In genomic region chr1:154863702-154864174, GRCh38 we compare ENCODE assay signal across 7 cellular contexts. TPM values are rescaled to one million over a fixed set of nuclear protein-coding genes. Genes with fewer than 3 reads are reported as not detected.
DNase-seq lines count a peak whose midpoint lies in the region; ATAC-seq and TF ChIP-seq lines count a peak whose summit lies in the region.

No MANE protein-coding gene starts in this region.

- H3K4me1 ChIP-seq in adrenal gland (replicated peaks in 1 of 2) (no peaks in the 10 kb centered on the region), right lobe of liver (peaks cover 0 to 4% (median 0%) of the 10 kb centered on the region in 4 donors)

- H3K27me3 ChIP-seq in H7 (ENCODE audit: control insufficient read depth, insufficient read depth, low read length) (peaks cover 24% of the 10 kb centered on the region), adrenal gland (no peaks in the 10 kb centered on the region), right lobe of liver (no peaks in the 10 kb centered on the region)

- TF ChIP-seq CTCF in GM10248 (IDR thresholded peaks at IDR 0.05; ENCODE audit: control extremely low read depth, extremely low read depth, low read depth, missing control alignments): peak; percentile 80
- TF ChIP-seq CTCF in adrenal gland (IDR thresholded peaks at IDR 0.05): peak; percentile 17 to 53 (median 38)
- peak in 3 of 4 donors; percentile 15 to 28 (median 22) for TF ChIP-seq CTCF in right lobe of liver (IDR thresholded peaks at IDR 0.05)

- DNase-seq in GM10248 (ENCODE audit: extremely low spot score) (peak; percentile 73), H7 (peak; percentile 88), NOMO-1 treated with DMSO at 0.1 percent for 48 hours (lab: John Stamatoyannopoulos, UW; ENCODE audit: unreplicated experiment) (peak; percentile 87), adrenal gland (peak in 2 of 7 donors; percentile 35 to 82), right lobe of liver (no peak), COR-L47 (lab: John Stamatoyannopoulos, UW) (no peak)

- POLR2A ChIA-PET in GM10248 (lab: Yijun Ruan, JAX): interaction anchor here (0.6 to 1.9 kb wide), 2 partner anchors 57 to 1812 kb away, joined by 3 to 4 read pairs; no protein-coding TSS in a partner anchor

- intact Hi-C loops in adrenal gland (cut with DNase I) (no loop called here), right lobe of liver (cut with DNase I) (loop anchor here in 1 of 2 donors (10.0 kb wide), 1 partner anchor 199 kb away; no protein-coding TSS in a partner anchor)

- H3K36me3 ChIP-seq in H7 (replicated peaks; ENCODE audit: control insufficient read depth, insufficient read depth, low read length): no peaks in the 10 kb centered on the region
- H3K36me3 ChIP-seq in adrenal gland (replicated peaks in 1 of 2): no peaks in the 10 kb centered on the region
- H3K36me3 ChIP-seq in right lobe of liver: no peaks in the 10 kb centered on the region

- CTCF ChIA-PET in GM10248 (lab: Yijun Ruan, JAX): interaction anchor here (0.7 to 3.4 kb wide), 17 partner anchors 10 to 237 kb away, joined by 3 to 39 read pairs (median 5); no protein-coding TSS in a partner anchor

- 70 to 90% (median 76%) methylated on average over 11 to 13 of the region's 13 CpGs for WGBS in adrenal gland, 4 donors
- 78% methylated on average over 11 of the region's 13 CpGs for WGBS in right lobe of liver (ENCODE audit: insufficient coverage, low coverage, low lambda C conversion rate, missing lambda C conversion rate)

- H3K9me3 ChIP-seq in adrenal gland (replicated peaks in 1 of 3) (no peaks in the 10 kb centered on the region), right lobe of liver (no peaks in the 10 kb centered on the region)

- H3K4me3 ChIP-seq in H7 (ENCODE audit: insufficient read depth, low read depth, low read length): no peak overlapping the region
- H3K4me3 ChIP-seq in adrenal gland: no peak overlapping the region
- H3K4me3 ChIP-seq in right lobe of liver: no peak overlapping the region

- no peak for TF ChIP-seq POLR2A in adrenal gland (IDR thresholded peaks at IDR 0.05)
- no peak for TF ChIP-seq POLR2A in right lobe of liver (IDR thresholded peaks at IDR 0.05)

- peak in 1 of 4 donors; percentile 41 for ATAC-seq in right lobe of liver
- no peak for ATAC-seq in HG03354 (IDR thresholded peaks at IDR 0.05; ENCODE audit: poor library complexity, severe bottlenecking, unreplicated experiment)

- H3K27ac ChIP-seq in adrenal gland: peak overlapping the region in 1 of 5 donors; percentile 34
- no peak overlapping the region for H3K27ac ChIP-seq in right lobe of liver

RNA-seq across cellular contexts. Expression of gene KCNN3, which starts 6.3 kb away (rescaled TPM):
- 0.18 and 0.62 TPM in 2 replicates for total RNA-seq in H7 (2014; rRNA removed; shearing (Covaris generic))
- total RNA-seq in adrenal gland: 1 to 10 TPM in 5 of 8 donors, under 1 TPM in 3; 0.17 to 2.3 (median 1.1) TPM
- 1 to 10 TPM in 1 of 3 donors, under 1 TPM in 2; 0.34 to 2.0 (median 0.80) TPM for polyA plus RNA-seq in adrenal gland
- under 1 TPM; 0.15 to 0.64 (median 0.32) TPM for total RNA-seq in right lobe of liver

Comparison
In these comparisons a context has a peak if more than half of its experiments do, and no peak if none do; other contexts are left out.
1. DNase-seq: peak in GM10248 (single experiment), H7 (single experiment) and NOMO-1 treated with DMSO at 0.1 percent for 48 hours (single experiment); none in right lobe of liver (0 of 3) and COR-L47 (single experiment).
2. CTCF ChIP-seq: peak in every context shown above with its lines; median percentile 80 in GM10248; 38 in adrenal gland; 22 in right lobe of liver.